ENCODE assay signal across 1 cellular context in the genomic region with DNA sequence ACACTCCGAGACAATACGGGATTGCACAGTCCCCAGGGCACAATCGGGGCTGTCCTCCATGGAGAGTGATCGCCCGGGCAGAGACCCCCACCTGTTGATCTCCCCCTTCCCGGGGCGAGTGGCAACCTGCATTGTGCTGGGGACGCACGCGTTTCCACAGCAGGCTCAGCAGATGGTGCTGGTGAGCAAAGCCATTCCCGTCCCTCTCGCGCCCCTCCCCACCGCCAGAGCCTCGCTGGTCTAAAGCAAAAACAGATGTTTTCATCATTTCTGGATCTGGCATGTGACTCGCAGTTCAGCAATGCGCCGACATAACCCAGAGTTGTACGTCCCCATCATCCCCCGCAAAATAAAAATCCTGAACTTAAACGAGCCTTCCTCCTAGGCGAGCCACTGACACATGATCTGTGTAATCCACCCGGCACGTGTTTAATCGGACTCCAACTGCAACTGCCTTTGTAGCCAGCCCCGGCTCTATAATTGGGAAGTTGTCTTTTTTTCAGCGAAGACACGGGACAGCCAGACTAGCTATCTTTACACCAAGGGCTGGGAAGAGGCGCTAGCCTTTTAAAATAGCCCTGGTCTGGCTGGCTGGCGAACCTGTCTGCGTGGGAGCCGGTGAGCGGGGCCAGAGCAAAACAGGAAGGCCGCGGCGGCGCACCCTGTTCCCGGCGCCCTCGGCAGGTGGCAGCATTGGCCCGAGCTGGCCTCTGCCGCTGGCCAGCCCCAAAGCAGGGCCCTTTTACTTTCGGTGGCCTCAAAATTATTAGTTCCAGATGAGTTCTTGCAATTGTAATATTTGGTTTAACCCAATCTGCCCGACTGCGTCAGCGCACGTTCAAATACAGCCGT.
A peak's percentile ranks its signal among the peaks of the same experiment; 100 is the strongest.
TF ChIP-seq lines count a peak whose summit lies in the region.

No MANE protein-coding gene starts in this region.

TF ChIP-seq in IMR-90, 13 proteins besides CTCF, POLR2A, EP300 and RAD21:
- TF ChIP-seq ELK1 (IDR thresholded peaks at IDR 0.05; ENCODE audit: borderline replicate concordance, low read depth, low read length) (no peak), MAFK (IDR thresholded peaks at IDR 0.05; ENCODE audit: low read depth, low read length) (no peak; the same call in 1 of the 2 replicates), FOS (IDR thresholded peaks at IDR 0.05; ENCODE audit: low read depth, low read length) (peak; percentile 85), NFE2L2 (IDR thresholded peaks at IDR 0.05; ENCODE audit: low read depth, low read length) (no peak; the same call in 1 of the 2 replicates), CHD1 (IDR thresholded peaks at IDR 0.05; ENCODE audit: low read depth, low read length) (no peak; the same call in none of the 2 replicates), MXI1 (IDR thresholded peaks at IDR 0.05; ENCODE audit: borderline replicate concordance, low read depth, low read length) (peak; percentile 81; the same call in 1 of the 2 replicates), USF2 (IDR thresholded peaks at IDR 0.05; ENCODE audit: low read depth, low read length) (peak; percentile 88), CEBPB (IDR thresholded peaks at IDR 0.05; ENCODE audit: low read depth, low read length) (peak; percentile 71), BHLHE40 (IDR thresholded peaks at IDR 0.05; ENCODE audit: low read depth, low read length) (peak; percentile 97), RCOR1 (IDR thresholded peaks at IDR 0.05; ENCODE audit: insufficient replicate concordance, low read length) (peak; percentile 90), MAZ (IDR thresholded peaks at IDR 0.05; ENCODE audit: borderline replicate concordance, low read depth, low read length) (peak; percentile 97), RFX5 (IDR thresholded peaks at IDR 0.05; ENCODE audit: low read depth, low read length) (no peak), SMC3 (IDR thresholded peaks at IDR 0.05; ENCODE audit: low read depth, low read length) (peak; percentile 92)
